ENCODE assay signal across 22 cellular contexts in the genomic region with DNA sequence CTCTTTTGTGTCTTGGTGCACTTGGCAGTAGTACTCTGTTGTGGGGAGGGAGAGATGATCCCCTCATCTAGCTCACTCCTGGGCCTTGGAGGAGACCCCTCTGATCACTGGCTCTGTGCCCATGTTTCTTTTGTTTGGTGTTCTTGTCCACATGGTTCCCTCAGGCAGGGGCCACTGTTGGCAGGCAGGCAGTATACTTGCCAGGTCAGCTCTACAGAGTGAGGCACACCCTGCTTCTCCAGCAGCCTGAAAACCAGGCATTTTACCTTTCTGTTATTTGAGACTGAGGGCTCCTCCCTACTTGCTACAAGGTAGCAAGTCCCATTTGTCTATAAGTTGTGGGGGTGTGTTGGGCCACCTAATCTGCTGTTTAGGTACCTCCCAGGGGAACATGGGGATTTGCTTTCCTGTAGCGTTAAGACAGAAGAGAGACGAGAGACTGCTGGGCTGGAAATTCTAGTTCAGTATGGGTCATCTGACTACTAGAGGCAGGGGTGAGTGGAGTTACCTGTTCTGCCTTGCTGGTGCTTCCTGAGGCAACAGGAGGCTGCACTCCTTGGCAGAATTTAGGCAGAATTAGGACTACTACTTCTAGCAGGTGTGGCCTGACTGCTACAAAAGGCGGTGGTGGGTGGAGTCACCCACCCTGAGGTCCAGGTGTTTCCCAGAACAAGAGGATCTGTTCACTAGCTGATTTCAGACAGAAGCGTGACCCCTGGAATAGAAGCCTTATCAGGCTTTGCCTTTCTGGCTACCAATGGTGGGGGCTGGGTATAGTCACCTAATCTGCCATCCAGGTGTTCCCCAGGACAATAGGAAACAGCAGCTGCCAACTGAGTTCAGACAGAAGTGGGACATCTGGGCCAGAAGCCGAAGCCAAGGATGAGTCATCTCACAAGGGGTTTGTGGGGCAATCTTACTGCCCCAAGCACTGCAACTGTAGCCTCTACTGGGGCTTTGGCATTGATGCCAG.
DNase-seq lines count a peak whose midpoint lies in the region; ATAC-seq, FAIRE-seq and TF ChIP-seq lines count a peak whose summit lies in the region.
"Had no signal": no experiment of that assay in that cellular context is flagged by ENCODE, and none has a peak within 500 bp of the region (broad histone marks: within the 10 kb centered on the region; RNA-seq: fewer than 3 reads in every experiment).

No MANE protein-coding gene starts in this region.

- peak overlapping the region; percentile 55; the same call in 1 of the 2 replicates for H2BK12ac ChIP-seq in H1 (ENCODE audit: low read depth, low read length)

- no peak overlapping the region for H3K4me3 ChIP-seq in BLaER1
- no peak overlapping the region for H3K4me3 ChIP-seq in H1 (ENCODE audit: extremely low read depth in 1 of 4, insufficient read depth in 2 of 4, low read depth in 3 of 4, low read length in 4 of 4)
- H3K4me3 ChIP-seq: GM23338 had no signal

- H3K4ac ChIP-seq in H1 (replicated peaks; ENCODE audit: insufficient read length, low read depth, low read length): no peak overlapping the region

- no peak overlapping the region for H2BK20ac ChIP-seq in H1 (ENCODE audit: low read length)

- POLR2A ChIA-PET in H1 (lab: Charles Lee; ENCODE audit: partially characterized antibody): no interaction called here

- no peaks in the 10 kb centered on the region for H3K79me1 ChIP-seq in H1 (ENCODE audit: low read depth, low read length)

- H2AK5ac ChIP-seq in H1 (ENCODE audit: low read depth, low read length): no peak overlapping the region; the same call in 1 of the 2 replicates

- no peak overlapping the region for H3K56ac ChIP-seq in H1 (replicated peaks; ENCODE audit: insufficient read length, low read depth, low read length)

- no peaks in the 10 kb centered on the region for H3K79me2 ChIP-seq in H1 (ENCODE audit: control insufficient read depth in 1 of 2, insufficient read depth in 2 of 2, low read length in 2 of 2)

- peaks cover 43% of the 10 kb centered on the region for H3K4me1 ChIP-seq in BLaER1
- no peaks in the 10 kb centered on the region for H3K4me1 ChIP-seq in H1 (replicated peaks in 1 of 4; ENCODE audit: control insufficient read depth in 3 of 4, insufficient read depth in 4 of 4, low read length in 3 of 4)

- WGBS in H1 (ENCODE audit: extremely low coverage in 1 of 2, insufficient coverage in 1 of 2, insufficient read length in 1 of 2, insufficient replicate concordance in 2 of 2, low coverage in 1 of 2, low lambda C conversion rate in 2 of 2, missing lambda C conversion rate in 1 of 2), 2 experiments: 93% methylated on average over 5 of the region's 5 CpGs; no CpG with 5 or more reads in 1 of the 2 experiments

- H4K8ac ChIP-seq in H1 (ENCODE audit: extremely low read depth, insufficient read depth, low read length): no peak overlapping the region

- no peak overlapping the region for H4K5ac ChIP-seq in H1 (ENCODE audit: insufficient read length, low read depth, low read length)

- no peaks in the 10 kb centered on the region for H4K20me1 ChIP-seq in BLaER1
- no peaks in the 10 kb centered on the region for H4K20me1 ChIP-seq in H1 (replicated peaks in 1 of 2; ENCODE audit: control insufficient read depth in 1 of 2, insufficient read depth in 2 of 2, low read length in 2 of 2)

- TF ChIP-seq EP300 in H1 (IDR thresholded peaks at IDR 0.05; ENCODE audit: borderline replicate concordance in 1 of 2, low read depth in 2 of 2, low read length in 2 of 2): no peak

- peak; percentile 56 for DNase-seq in ELF-1 (ENCODE audit: low read depth, low spot score)
- DNase-seq in NCI-H2196 treated with DMSO at 0.1 percent for 48 hours (lab: John Stamatoyannopoulos, UW; ENCODE audit: unreplicated experiment): peak; percentile 70
- DNase-seq in H1 (ENCODE audit: low read depth in 1 of 2, low spot score in 2 of 2): no peak
- no peak for DNase-seq in stimulated activated CD4-positive, alpha-beta T cell treated with anti-CD3 and anti-CD28 coated beads, Interleukin-2, amount 100 ng/mL, for 24 hours
- DNase-seq: activated naive CD8-positive, alpha-beta T cell treated with anti-CD3 and anti-CD28 coated beads, Interleukin-2, amount 50 U/mL, for 24 hours; brain microvascular endothelial cell; CD8-positive, alpha-beta T cell; Kasumi-1; left ventricle myocardium superior; NCI-H1105 treated with DMSO at 0.1 percent for 48 hours; nucleus accumbens; OCI-M1; retina; SIG-M5; stimulated activated CD4-positive, alpha-beta T cell treated with anti-CD3 and anti-CD28 coated beads, Interleukin-12 subunit alpha, Interleukin-12 subunit beta, amount 100 ng/mL, for 4 hours; T-helper 2 cell had no signal

- H4K91ac ChIP-seq in H1 (replicated peaks; ENCODE audit: insufficient read length, low read length): no peak overlapping the region

- no peak overlapping the region for H3K9ac ChIP-seq in BLaER1
- H3K9ac ChIP-seq in H1 (replicated peaks in 1 of 4; ENCODE audit: extremely low read depth in 1 of 4, low read depth in 3 of 4, low read length in 3 of 4): no peak overlapping the region

- H3K23ac ChIP-seq in H1 (ENCODE audit: insufficient read length): no peak overlapping the region

- H3K4me2 ChIP-seq in BLaER1 (peak overlapping the region; percentile 73), H1 (ENCODE audit: insufficient read depth in 1 of 2, low read depth in 2 of 2, low read length in 2 of 2) (no peak overlapping the region)
- H3K4me2 ChIP-seq: GM23338 had no signal

- 0 out of 2 replicates have a peak overlapping the region, but pooled peaks have one; percentile 49 for H2BK15ac ChIP-seq in H1 (ENCODE audit: low read length)

- no peaks in the 10 kb centered on the region for H3K36me3 ChIP-seq in BLaER1
- H3K36me3 ChIP-seq in H1 (ENCODE audit: control insufficient read depth in 2 of 4, insufficient read depth in 4 of 4, low read length in 3 of 4): no peaks in the 10 kb centered on the region
- H3K36me3 ChIP-seq: brain microvascular endothelial cell had no signal

- H2AFZ ChIP-seq in H1 (ENCODE audit: low read length): peak overlapping the region; percentile 76

- no peak overlapping the region for H3K27ac ChIP-seq in BLaER1
- H3K27ac ChIP-seq in H1 (ENCODE audit: low read depth, low read length): no peak overlapping the region
- H3K27ac ChIP-seq: brain microvascular endothelial cell had no signal

- H3K18ac ChIP-seq in H1 (ENCODE audit: extremely low read depth, low read length): no peak overlapping the region

- no peak overlapping the region for H3K14ac ChIP-seq in H1 (ENCODE audit: insufficient read length)

- H3K27me3 ChIP-seq in BLaER1 (no peaks in the 10 kb centered on the region), H1 (replicated peaks in 1 of 4; ENCODE audit: control insufficient read depth in 3 of 4, extremely low read depth in 1 of 4, insufficient read depth in 3 of 4, low read length in 3 of 4) (no peaks in the 10 kb centered on the region)
- H3K27me3 ChIP-seq: brain microvascular endothelial cell had no signal

- peaks cover 3% of the 10 kb centered on the region; the same call in 1 of the 2 replicates for H3K9me3 ChIP-seq in BLaER1
- H3K9me3 ChIP-seq in H1 (ENCODE audit: insufficient read depth in 2 of 2, low read depth in 1 of 2, low read length in 1 of 2): no peaks in the 10 kb centered on the region

- no peak overlapping the region for H2BK5ac ChIP-seq in H1 (ENCODE audit: low read depth, low read length)

- no peak for TF ChIP-seq CTCF in H1 (IDR thresholded peaks at IDR 0.05; ENCODE audit: control extremely low read depth in 1 of 3, insufficient read depth in 1 of 3, low read depth in 1 of 3, low read length in 3 of 3)

- no peaks in the 10 kb centered on the region for H3K23me2 ChIP-seq in H1 (ENCODE audit: low read depth, low read length)

- TF ChIP-seq RAD21 in H1 (IDR thresholded peaks at IDR 0.05 in 1 of 2, conservative IDR thresholded peaks at IDR 0.05 in 1 of 2; ENCODE audit: low read depth in 2 of 2, low read length in 2 of 2): no peak

- H2BK120ac ChIP-seq in H1 (replicated peaks; ENCODE audit: low read depth, low read length): no peak overlapping the region

- ATAC-seq in HG02610 (IDR thresholded peaks at IDR 0.05; ENCODE audit: unreplicated experiment): no peak
- no peak for ATAC-seq in GM19324 (IDR thresholded peaks at IDR 0.05; ENCODE audit: low FRiP score, unreplicated experiment)
- ATAC-seq: activated naive CD8-positive, alpha-beta T cell treated with anti-CD3 and anti-CD28 coated beads, Interleukin-2, amount 50 U/mL, for 24 hours; activated T-helper 17 cell treated with anti-CD3 and anti-CD28 coated beads, Interleukin-2, amount 50 U/mL, for 72 hours; CD8-positive, alpha-beta T cell; GM23338; left ventricle myocardium superior had no signal

- CTCF ChIA-PET in H1 (lab: Charles Lee; ENCODE audit: partially characterized antibody): no interaction called here

- TF ChIP-seq POLR2A in H1 (IDR thresholded peaks at IDR 0.05; ENCODE audit: control extremely low read depth in 1 of 2, low read depth in 2 of 2, low read length in 2 of 2): no peak

- FAIRE-seq in H1 (lab: Jason Lieb, UNC): no peak
- FAIRE-seq: colon had no signal

TF ChIP-seq in H1, 55 proteins besides CTCF, POLR2A, EP300 and RAD21:
- TF ChIP-seq KDM4A (IDR thresholded peaks at IDR 0.05; ENCODE audit: low read depth, low read length, severe bottlenecking): no peak
- TF ChIP-seq KDM5A (IDR thresholded peaks at IDR 0.05; ENCODE audit: low read length): no peak
- TF ChIP-seq RNF2 (IDR thresholded peaks at IDR 0.05; ENCODE audit: borderline replicate concordance, low read depth, low read length, missing control alignments, poor library complexity, severe bottlenecking): no peak
- TF ChIP-seq FOSL1 (IDR thresholded peaks at IDR 0.05; ENCODE audit: insufficient read depth, low read depth, low read length): no peak
- TF ChIP-seq BCL11A (IDR thresholded peaks at IDR 0.05; ENCODE audit: low read depth in 2 of 2, low read length in 2 of 2): no peak
- no peak for TF ChIP-seq POLR2AphosphoS5 (IDR thresholded peaks at IDR 0.05; ENCODE audit: low read depth, low read length)
- no peak for TF ChIP-seq TCF12 (IDR thresholded peaks at IDR 0.05; ENCODE audit: low read depth, low read length)
- no peak for TF ChIP-seq SP1 (IDR thresholded peaks at IDR 0.05; ENCODE audit: low read depth, low read length)
- TF ChIP-seq NRF1 (IDR thresholded peaks at IDR 0.05; ENCODE audit: low read depth, low read length): no peak
- no peak for TF ChIP-seq CEBPB (IDR thresholded peaks at IDR 0.05; ENCODE audit: low read depth, low read length)
- no peak for TF ChIP-seq NANOG (IDR thresholded peaks at IDR 0.05; ENCODE audit: insufficient read depth, low read depth, low read length, poor library complexity, severe bottlenecking)
- no peak for TF ChIP-seq HDAC6 (IDR thresholded peaks at IDR 0.05; ENCODE audit: low read depth, low read length)
- no peak for TF ChIP-seq BRCA1 (IDR thresholded peaks at IDR 0.05; ENCODE audit: low read depth, low read length)
- no peak for TF ChIP-seq JUN (IDR thresholded peaks at IDR 0.05; ENCODE audit: low read depth, low read length)
- TF ChIP-seq MAFK (IDR thresholded peaks at IDR 0.05; ENCODE audit: low read depth, low read length): no peak
- TF ChIP-seq SP2 (IDR thresholded peaks at IDR 0.05; ENCODE audit: low read length): no peak
- no peak for TF ChIP-seq GTF2F1 (IDR thresholded peaks at IDR 0.05; ENCODE audit: borderline replicate concordance, low read depth, low read length)
- TF ChIP-seq RFX5 (IDR thresholded peaks at IDR 0.05; ENCODE audit: borderline replicate concordance, low read depth, low read length): no peak

Comparison
In these comparisons a context has a peak if more than half of its experiments do, and no peak if none do; other contexts are left out.
1. DNase-seq: peak in ELF-1 (single experiment) and NCI-H2196 treated with DMSO at 0.1 percent for 48 hours (single experiment); none in H1 (0 of 2) and stimulated activated CD4-positive, alpha-beta T cell treated with anti-CD3 and anti-CD28 coated beads, Interleukin-2, amount 100 ng/mL, for 24 hours (0 of 2).